12 cellular contexts compared by ENCODE assay signal in genomic region chr2:237743024-237743423, GRCh38. TPM values are rescaled to one million over a fixed set of nuclear protein-coding genes. Genes with fewer than 3 reads are reported as not detected.
DNase-seq lines count a peak whose midpoint lies in the region; ATAC-seq, FAIRE-seq and TF ChIP-seq lines count a peak whose summit lies in the region.
"Had no signal": no experiment of that assay in that cellular context is flagged by ENCODE, and none has a peak within 500 bp of the region (broad histone marks: within the 10 kb centered on the region; RNA-seq: fewer than 3 reads in every experiment).

No MANE protein-coding gene starts in this region.

- no peaks in the 10 kb centered on the region for H3K27me3 Mint-ChIP-seq in CD4-positive, alpha-beta T cell
- H3K27me3 Mint-ChIP-seq in dendritic cell treated with granulocyte-macrophage colony-stimulating factor and Interleukin-4, amounts not matched to agents 40 ng/mL and 50 ng/mL, for 4 days, result no peaks in the 10 kb centered on the region

- intact Hi-C loops in CD4-positive, alpha-beta T cell (cut with DNase I, micrococcal nuclease), result no loop called here
- intact Hi-C loops in PC-3 (cut with micrococcal nuclease), result no loop called here
- intact Hi-C loops in dendritic cell treated with granulocyte-macrophage colony-stimulating factor and Interleukin-4, amounts not matched to agents 40 ng/mL and 50 ng/mL, for 4 days (cut with micrococcal nuclease), result loop anchor here (10.0 kb wide), 1 partner anchor 228 kb away; no protein-coding TSS in a partner anchor

- no peak for DNase-seq in CD4-positive, alpha-beta T cell
- DNase-seq in PC-3 (no peak), cerebellum (ENCODE audit: low spot score) (no peak), UCSD-AML1 (lab: John Stamatoyannopoulos, UW; ENCODE audit: unreplicated experiment) (no peak), frontal cortex (ENCODE audit: low spot score in 2 of 2) (no peak), middle frontal gyrus (ENCODE audit: extremely low spot score, low spot score) (no peak)
- DNase-seq: activated effector memory CD4-positive, alpha-beta T cell treated with Interleukin-2 at 50 U/mL for 16 hours; midbrain; NCI-H748 treated with DMSO at 0.1 percent for 48 hours; SIG-M5 had no signal

- peak overlapping the region; percentile 69 for H3K4me2 ChIP-seq in PC-3 (ENCODE audit: low read length)

- no peak for ATAC-seq in CD4-positive, alpha-beta T cell (ENCODE audit: poor library complexity)
- no peak for ATAC-seq in PC-3

- FAIRE-seq in frontal cortex (lab: Jason Lieb, UNC), result no peak

- H3F3A ChIP-seq in PC-3 (ENCODE audit: low read length, unreplicated experiment), result no peaks in the 10 kb centered on the region

- H3K4me1 ChIP-seq in PC-3 (ENCODE audit: insufficient read depth, low read length) (peaks cover 31% of the 10 kb centered on the region), neutrophil (ENCODE audit: control insufficient read depth in 1 of 2, insufficient read depth in 1 of 2, low read depth in 1 of 2, low read length in 1 of 2) (peaks cover 23 to 40% of the 10 kb centered on the region in 2 experiments)

- no TSS peak for BruUV-seq in PC-3 (replicated peaks; lab: Mats Ljungman, UMichigan)

- H3K36me3 ChIP-seq in PC-3 (ENCODE audit: low read depth, low read length), result peaks cover 9% of the 10 kb centered on the region
- peaks cover 53% of the 10 kb centered on the region for H3K36me3 ChIP-seq in neutrophil

- H2AFZ ChIP-seq in PC-3 (ENCODE audit: low read length), result no peak overlapping the region

- H3K9me3 ChIP-seq in CD4-positive, alpha-beta T cell (ENCODE audit: control insufficient read depth, low read length), result no peaks in the 10 kb centered on the region
- H3K9me3 ChIP-seq in PC-3 (ENCODE audit: low read length) (no peaks in the 10 kb centered on the region), neutrophil (no peaks in the 10 kb centered on the region)

- peaks cover 78% of the 10 kb centered on the region for H3K36me3 Mint-ChIP-seq in CD4-positive, alpha-beta T cell (ENCODE audit: low read depth)
- peaks cover 88% of the 10 kb centered on the region for H3K36me3 Mint-ChIP-seq in dendritic cell treated with granulocyte-macrophage colony-stimulating factor and Interleukin-4, amounts not matched to agents 40 ng/mL and 50 ng/mL, for 4 days (ENCODE audit: low read depth)

- CTCF ChIA-PET in CD4-positive, alpha-beta T cell (lab: Charles Lee), result interaction anchor here (1.1 to 6.7 kb wide), 3 partner anchors 71 to 230 kb away, joined by 3 to 101 read pairs (median 16); no protein-coding TSS in a partner anchor
- CTCF ChIA-PET in PC-3 (lab: Charles Lee), result interaction anchor here (0.8 kb wide), 2 partner anchors 69 to 70 kb away, joined by 3 read pairs; no protein-coding TSS in a partner anchor

- no peaks in the 10 kb centered on the region for H3K9me3 Mint-ChIP-seq in CD4-positive, alpha-beta T cell
- H3K9me3 Mint-ChIP-seq in dendritic cell treated with granulocyte-macrophage colony-stimulating factor and Interleukin-4, amounts not matched to agents 40 ng/mL and 50 ng/mL, for 4 days, result peaks cover 4% of the 10 kb centered on the region

- H3K4me3 ChIP-seq in PC-3 (ENCODE audit: low read length), result no peak overlapping the region
- H3K4me3 ChIP-seq in neutrophil (ENCODE audit: low read depth in 1 of 2, low read length in 1 of 2), result no peak overlapping the region

- no peak for TF ChIP-seq CTCF in CD4-positive, alpha-beta T cell (IDR thresholded peaks at IDR 0.05)
- TF ChIP-seq CTCF in PC-3 (conservative IDR thresholded peaks at IDR 0.05; ENCODE audit: low read depth, low read length), result no peak
- TF ChIP-seq CTCF in neutrophil (IDR thresholded peaks at IDR 0.05), result no peak

- H3K4me1 Mint-ChIP-seq in CD4-positive, alpha-beta T cell (ENCODE audit: low read depth), result peaks cover 64% of the 10 kb centered on the region
- peaks cover 69% of the 10 kb centered on the region for H3K4me1 Mint-ChIP-seq in dendritic cell treated with granulocyte-macrophage colony-stimulating factor and Interleukin-4, amounts not matched to agents 40 ng/mL and 50 ng/mL, for 4 days (ENCODE audit: low read depth)

- peak overlapping the region; percentile 78 for H3K27ac Mint-ChIP-seq in CD4-positive, alpha-beta T cell
- H3K27ac Mint-ChIP-seq in dendritic cell treated with granulocyte-macrophage colony-stimulating factor and Interleukin-4, amounts not matched to agents 40 ng/mL and 50 ng/mL, for 4 days, result peak overlapping the region; percentile 61

- H3K79me2 ChIP-seq in PC-3 (ENCODE audit: low read length), result peaks cover 61% of the 10 kb centered on the region

- no peak overlapping the region for H3K9ac ChIP-seq in PC-3 (ENCODE audit: low read length)

- H3K9me2 ChIP-seq in PC-3 (replicated peaks; ENCODE audit: low read length), result no peaks in the 10 kb centered on the region

- H3K4me3 Mint-ChIP-seq in CD4-positive, alpha-beta T cell, result peak overlapping the region; percentile 43
- H3K4me3 Mint-ChIP-seq in dendritic cell treated with granulocyte-macrophage colony-stimulating factor and Interleukin-4, amounts not matched to agents 40 ng/mL and 50 ng/mL, for 4 days, result no peak overlapping the region

- H4K20me1 ChIP-seq in PC-3 (ENCODE audit: low read length), result no peaks in the 10 kb centered on the region

- no peaks in the 10 kb centered on the region for H3K27me3 ChIP-seq in CD4-positive, alpha-beta T cell (ENCODE audit: control insufficient read depth, insufficient read depth, low read length)
- H3K27me3 ChIP-seq in PC-3 (ENCODE audit: low read length), result no peaks in the 10 kb centered on the region
- H3K27me3 ChIP-seq in neutrophil, result no peaks in the 10 kb centered on the region

- H3K27ac ChIP-seq in CD4-positive, alpha-beta T cell (ENCODE audit: low read depth, low read length), result peak overlapping the region; percentile 1
- H3K27ac ChIP-seq in PC-3 (ENCODE audit: low read length) (peak overlapping the region; percentile 65), neutrophil (peak overlapping the region; percentile 63)

- POLR2A ChIA-PET in CD4-positive, alpha-beta T cell (lab: Charles Lee), result interaction anchor here (1.7 kb wide), 1 partner anchor 49 kb away, joined by 6 read pairs; no protein-coding TSS in a partner anchor
- POLR2A ChIA-PET in PC-3 (lab: Charles Lee; ENCODE audit: unreplicated experiment), result interaction anchor here (0.5 kb wide), 1 partner anchor 153 kb away, joined by 3 read pairs; the partner anchor contains the start of gene RAB17

RNA-seq across cellular contexts. Expression of gene RBM44, which starts 55.6 kb away (rescaled TPM):
- total RNA-seq in CD4-positive, alpha-beta T cell, result 1 to 10 TPM; 2.8 to 2.9 TPM
- 0.35 and 0.51 TPM in 2 replicates for total RNA-seq in PC-3 (2014; rRNA removed)
- total RNA-seq in cerebellum, result 2.2 TPM
- total RNA-seq in frontal cortex, result 5.3 TPM

Comparison
In these comparisons a context has a peak if more than half of its experiments do, and no peak if none do; other contexts are left out.
1. H3K27ac ChIP-seq: peak in every context shown above with its lines; median percentile 65 in PC-3; 63 in neutrophil; 1 in CD4-positive, alpha-beta T cell.